ENCODE assay signal across 12 cellular contexts in genomic region chr16:398551-399277, GRCh38. TPM values are rescaled to one million over a fixed set of nuclear protein-coding genes. Genes with fewer than 3 reads are reported as not detected.
DNase-seq lines count a peak whose midpoint lies in the region; ATAC-seq, FAIRE-seq and TF ChIP-seq lines count a peak whose summit lies in the region.
"Had no signal": no experiment of that assay in that cellular context is flagged by ENCODE, and none has a peak within 500 bp of the region (broad histone marks: within the 10 kb centered on the region; RNA-seq: fewer than 3 reads in every experiment).

No MANE protein-coding gene starts in this region.

- H4K20me1 ChIP-seq in HepG2 (ENCODE audit: insufficient read depth, low read length) = no peaks in the 10 kb centered on the region

- intact Hi-C loops in HepG2 (cut with micrococcal nuclease; ENCODE audit: unreplicated experiment) (no loop called here), right lobe of liver (cut with DNase I) (loop anchor here in 1 of 2 donors (10.0 kb wide), 1 partner anchor 96 kb away; no protein-coding TSS in a partner anchor), vagina (cut with DNase I) (no loop called here)

- H3K27me3 ChIP-seq in HepG2 (ENCODE audit: control insufficient read depth in 1 of 2, insufficient read depth in 2 of 2, low read length in 2 of 2) (no peaks in the 10 kb centered on the region), right lobe of liver (no peaks in the 10 kb centered on the region), adipocyte (replicated peaks; ENCODE audit: control insufficient read depth, insufficient read depth, low read length) (no peaks in the 10 kb centered on the region), muscle layer of colon (ENCODE audit: control insufficient read depth in 1 of 2, insufficient read depth in 2 of 2, low read length in 2 of 2) (no peaks in the 10 kb centered on the region), vagina (no peaks in the 10 kb centered on the region)

- in situ Hi-C loops in HepG2 (cut with HindIII; ENCODE audit: extremely low pct_ligation_motif_present, low pct_unique_long_range_greater_than_20kb) = loop anchor here (5.0 kb wide), 1 partner anchor 99 kb away; no protein-coding TSS in a partner anchor

- H3K4me1 ChIP-seq in HepG2 (ENCODE audit: insufficient read depth, low read length) = peaks cover 50% of the 10 kb centered on the region
- peaks cover 0 to 18% (median 0%) of the 10 kb centered on the region in 4 donors for H3K4me1 ChIP-seq in right lobe of liver
- H3K4me1 ChIP-seq in adipocyte (ENCODE audit: control insufficient read depth, insufficient read depth, low read length) = peaks cover 27% of the 10 kb centered on the region
- H3K4me1 ChIP-seq in muscle layer of colon (ENCODE audit: insufficient read depth, low read length) = peaks cover 30% of the 10 kb centered on the region
- peaks cover 35% of the 10 kb centered on the region for H3K4me1 ChIP-seq in vagina

- POLR2A ChIA-PET in HepG2 (lab: Yijun Ruan, JAX) = interaction anchor here (0.9 to 1.8 kb wide), 6 partner anchors 15 to 190 kb away, joined by 3 to 7 read pairs (median 4); partner anchors contain the start of gene PGAP6

- TF ChIP-seq EP300 in HepG2 (IDR thresholded peaks at IDR 0.05; ENCODE audit: low read depth in 2 of 2, low read length in 2 of 2) = no peak; a peak in 1 of 4 replicates
- no peak for TF ChIP-seq EP300 in HepG2 (CRISPR knock-in tag; IDR thresholded peaks at IDR 0.05; ENCODE audit: borderline replicate concordance)

- peak overlapping the region; percentile 88 for H3K4me2 ChIP-seq in HepG2 (ENCODE audit: low read depth, low read length)

- no peak for TF ChIP-seq RAD21 in HepG2 (CRISPR knock-in tag; IDR thresholded peaks at IDR 0.05)

- DNase-seq in HepG2 (ENCODE audit: low spot score) = no peak
- DNase-seq in right lobe of liver = no peak
- no peak for DNase-seq in adipocyte (ENCODE audit: low read depth)
- no peak for DNase-seq in vagina (ENCODE audit: extremely low spot score in 2 of 2)
- no peak for DNase-seq in DMS79 treated with DMSO at 0.1 percent for 48 hours (lab: John Stamatoyannopoulos, UW)
- DNase-seq in NCI-H2107 (lab: John Stamatoyannopoulos, UW) = no peak
- DNase-seq: activated CD8-positive, alpha-beta memory T cell treated with anti-CD3 and anti-CD28 coated beads, Interleukin-2, amount 50 U/mL, for 4 hours; kidney glomerular epithelial cell; NCI-H2081 treated with DMSO at 0.1 percent for 48 hours; SIG-M5 had no signal

- no peak for ATAC-seq in HepG2
- no peak for ATAC-seq in right lobe of liver
- no peak for ATAC-seq in HG02571 (IDR thresholded peaks at IDR 0.05; ENCODE audit: unreplicated experiment)

- H3K9me3 ChIP-seq in HepG2 (ENCODE audit: low read length) = no peaks in the 10 kb centered on the region
- no peaks in the 10 kb centered on the region for H3K9me3 ChIP-seq in right lobe of liver
- H3K9me3 ChIP-seq in adipocyte (ENCODE audit: control insufficient read depth, low read length) = no peaks in the 10 kb centered on the region
- no peaks in the 10 kb centered on the region for H3K9me3 ChIP-seq in muscle layer of colon (ENCODE audit: low read length)
- no peaks in the 10 kb centered on the region for H3K9me3 ChIP-seq in vagina

- TF ChIP-seq CTCF in HepG2 (CRISPR knock-in tag; IDR thresholded peaks at IDR 0.05) (no peak), right lobe of liver (IDR thresholded peaks at IDR 0.05) (no peak), vagina (IDR thresholded peaks at IDR 0.05) (no peak)

- H2AFZ ChIP-seq in HepG2 (ENCODE audit: low read length) = no peak overlapping the region

- H3K9ac ChIP-seq in HepG2 (ENCODE audit: insufficient read depth, low read depth, low read length) (peak overlapping the region; percentile 69), adipocyte (ENCODE audit: low read length) (peak overlapping the region; percentile 71), muscle layer of colon (ENCODE audit: low read length) (peak overlapping the region; percentile 57)

- H3K79me2 ChIP-seq in HepG2 (ENCODE audit: insufficient read depth, low read length) = peaks cover 19% of the 10 kb centered on the region

- TF ChIP-seq POLR2A in HepG2 (IDR thresholded peaks at IDR 0.05; ENCODE audit: insufficient read depth in 1 of 2, low read depth in 2 of 2, low read length in 2 of 2) (no peak), right lobe of liver (IDR thresholded peaks at IDR 0.05) (no peak), vagina (IDR thresholded peaks at IDR 0.05) (no peak)

- peaks cover 0 to 4% of the 10 kb centered on the region in 2 experiments; a peak in 2 of 5 replicates for H3K36me3 ChIP-seq in HepG2 (replicated peaks in 1 of 2; ENCODE audit: control insufficient read depth in 1 of 2, insufficient read depth in 2 of 2, low read length in 2 of 2)
- no peaks in the 10 kb centered on the region for H3K36me3 ChIP-seq in right lobe of liver
- H3K36me3 ChIP-seq in adipocyte (ENCODE audit: control insufficient read depth, insufficient read depth, low read length, severe bottlenecking) = peaks cover 15% of the 10 kb centered on the region
- H3K36me3 ChIP-seq in muscle layer of colon (ENCODE audit: insufficient read depth, low read length) = peaks cover 5% of the 10 kb centered on the region
- no peaks in the 10 kb centered on the region for H3K36me3 ChIP-seq in vagina

- no peak for FAIRE-seq in HepG2 (lab: Jason Lieb, UNC)

- 93% methylated on average over 15 of the region's 23 CpGs for WGBS in HepG2 (ENCODE audit: low lambda C conversion rate)
- 80% methylated on average over 2 of the region's 23 CpGs for WGBS in right lobe of liver (ENCODE audit: insufficient coverage, low coverage, low lambda C conversion rate, missing lambda C conversion rate)

- H3K4me3 ChIP-seq in HepG2 (replicated peaks in 1 of 3; ENCODE audit: insufficient read depth in 1 of 3, low read depth in 2 of 3, low read length in 3 of 3) (peak overlapping the region in 1 of 3 experiments; percentile 70; a peak in 2 of 6 replicates), right lobe of liver (no peak overlapping the region), adipocyte (ENCODE audit: low read length) (peak overlapping the region; percentile 62), muscle layer of colon (ENCODE audit: low read depth in 1 of 2, low read length in 2 of 2) (peak overlapping the region in 1 of 2 donors; percentile 47), vagina (no peak overlapping the region)

- no TSS peak for BruUV-seq in HepG2 (replicated peaks; lab: Mats Ljungman, UMichigan)

- CTCF ChIA-PET in HepG2 (lab: Yijun Ruan, JAX; ENCODE audit: low intra/inter-chr PET ratio, low total read pairs) = no interaction called here

- H3K27ac ChIP-seq in HepG2 (ENCODE audit: extremely low read length, insufficient read depth, low read length) (peak overlapping the region; percentile 79), right lobe of liver (no peak overlapping the region), muscle layer of colon (ENCODE audit: low read depth, low read length) (peak overlapping the region; percentile 96), vagina (peak overlapping the region; percentile 79)

RNA-seq across cellular contexts. Expression of gene NME4, which starts 1.7 kb away (rescaled TPM):
- total RNA-seq in HepG2 (2016; rRNA removed; fragmentation: Illumina TruSeq; extraction: Trizol) = 82.8 and 121 TPM in 2 replicates
- total RNA-seq in HepG2 (2016; cell fraction: cytosol; rRNA removed; fragmentation: Illumina TruSeq; extraction: Trizol; ENCODE audit: low read depth) = 711 and 716 TPM in 2 replicates
- 79.6 and 119 TPM in 2 replicates for total RNA-seq in HepG2 (2016; cell fraction: insoluble cytoplasmic fraction; rRNA removed; fragmentation: Illumina TruSeq; extraction: Trizol)
- 463 and 513 TPM in 2 replicates for total RNA-seq in HepG2 (2016; cell fraction: membrane; rRNA removed; fragmentation: Illumina TruSeq; extraction: Trizol)
- 47.7 and 52.8 TPM in 2 replicates for total RNA-seq in HepG2 (2016; cell fraction: nucleus; rRNA removed; fragmentation: Illumina TruSeq; extraction: Trizol)
- 263 and 275 TPM in 2 replicates for polyA plus RNA-seq in HepG2 (2011; rRNA removed)
- polyA plus RNA-seq in HepG2 (2011; cell fraction: cytosol; rRNA removed) = 199 and 344 TPM in 2 replicates
- 245 and 274 TPM in 2 replicates for polyA plus RNA-seq in HepG2 (2011; cell fraction: nucleus; rRNA removed)
- polyA plus RNA-seq in HepG2 (2012) = 136 and 145 TPM in 2 replicates
- 1,773 and 1,829 TPM in 2 replicates for polyA plus RNA-seq in HepG2 (2016; cell fraction: cytosol; fragmentation: Illumina TruSeq; extraction: Trizol; ENCODE audit: low read depth)
- polyA plus RNA-seq in HepG2 (2016; cell fraction: insoluble cytoplasmic fraction; fragmentation: Illumina TruSeq; extraction: Trizol; ENCODE audit: low read depth) = 189 and 200 TPM in 2 replicates
- 997 and 1,012 TPM in 2 replicates for polyA plus RNA-seq in HepG2 (2016; cell fraction: membrane; fragmentation: Illumina TruSeq; extraction: Trizol; ENCODE audit: low read depth)
- polyA plus RNA-seq in HepG2 (2016; cell fraction: nucleus; fragmentation: Illumina TruSeq; extraction: Trizol; ENCODE audit: insufficient read depth, low read depth) = 195 and 217 TPM in 2 replicates
- polyA minus RNA-seq in HepG2 (2011; rRNA and poly(A)+ RNA removed; ENCODE audit: low replicate concordance) = 21.3 and 147 TPM in 2 replicates
- polyA minus RNA-seq in HepG2 (2011; cell fraction: cytosol; rRNA and poly(A)+ RNA removed) = 51.2 and 63.8 TPM in 2 replicates
- polyA minus RNA-seq in HepG2 (2011; cell fraction: nucleus; rRNA and poly(A)+ RNA removed) = 27.2 and 27.9 TPM in 2 replicates
- total RNA-seq in right lobe of liver = 10 to 100 TPM; 50.3 to 83.6 (median 61.0) TPM
- 88.6 TPM for total RNA-seq in vagina

RNA-seq across cellular contexts. Expression of gene DECR2, which starts 3.0 kb away (rescaled TPM):
- total RNA-seq in HepG2 (2016; rRNA removed; fragmentation: Illumina TruSeq; extraction: Trizol) (27.8 and 36.3 TPM in 2 replicates), right lobe of liver (100 to 1,000 TPM in 3 of 6 experiments, 10 to 100 TPM in 3; 73.6 to 169 (median 97.0) TPM), vagina (17.9 TPM)
- 22.1 and 28.4 TPM in 2 replicates for total RNA-seq in HepG2 (2016; cell fraction: cytosol; rRNA removed; fragmentation: Illumina TruSeq; extraction: Trizol; ENCODE audit: low read depth)
- 28.1 and 37.2 TPM in 2 replicates for total RNA-seq in HepG2 (2016; cell fraction: insoluble cytoplasmic fraction; rRNA removed; fragmentation: Illumina TruSeq; extraction: Trizol)
- total RNA-seq in HepG2 (2016; cell fraction: membrane; rRNA removed; fragmentation: Illumina TruSeq; extraction: Trizol) = 22.1 and 27.1 TPM in 2 replicates
- total RNA-seq in HepG2 (2016; cell fraction: nucleus; rRNA removed; fragmentation: Illumina TruSeq; extraction: Trizol) = 34.5 and 35.9 TPM in 2 replicates
- 44.6 and 51.2 TPM in 2 replicates for polyA plus RNA-seq in HepG2 (2011; rRNA removed)
- polyA plus RNA-seq in HepG2 (2011; cell fraction: cytosol; rRNA removed) = 29.5 and 53.6 TPM in 2 replicates
- 220 and 244 TPM in 2 replicates for polyA plus RNA-seq in HepG2 (2011; cell fraction: nucleus; rRNA removed)
- 22.1 and 23.1 TPM in 2 replicates for polyA plus RNA-seq in HepG2 (2012)
- polyA plus RNA-seq in HepG2 (2016; cell fraction: cytosol; fragmentation: Illumina TruSeq; extraction: Trizol; ENCODE audit: low read depth) = 13.3 and 15.1 TPM in 2 replicates
- 31.8 and 35.2 TPM in 2 replicates for polyA plus RNA-seq in HepG2 (2016; cell fraction: insoluble cytoplasmic fraction; fragmentation: Illumina TruSeq; extraction: Trizol; ENCODE audit: low read depth)
- 19.1 and 19.5 TPM in 2 replicates for polyA plus RNA-seq in HepG2 (2016; cell fraction: membrane; fragmentation: Illumina TruSeq; extraction: Trizol; ENCODE audit: low read depth)
- polyA plus RNA-seq in HepG2 (2016; cell fraction: nucleus; fragmentation: Illumina TruSeq; extraction: Trizol; ENCODE audit: insufficient read depth, low read depth) = 124 and 131 TPM in 2 replicates
- 15.9 and 53.9 TPM in 2 replicates for polyA minus RNA-seq in HepG2 (2011; rRNA and poly(A)+ RNA removed; ENCODE audit: low replicate concordance)
- 17.0 and 17.7 TPM in 2 replicates for polyA minus RNA-seq in HepG2 (2011; cell fraction: cytosol; rRNA and poly(A)+ RNA removed)
- 25.4 and 25.9 TPM in 2 replicates for polyA minus RNA-seq in HepG2 (2011; cell fraction: nucleus; rRNA and poly(A)+ RNA removed)

RNA-seq across cellular contexts. Expression of gene PGAP6, which starts 16.9 kb away (rescaled TPM):
- total RNA-seq in HepG2 (2016; rRNA removed; fragmentation: Illumina TruSeq; extraction: Trizol) = 33.7 and 52.7 TPM in 2 replicates
- 52.2 and 54.4 TPM in 2 replicates for total RNA-seq in HepG2 (2016; cell fraction: cytosol; rRNA removed; fragmentation: Illumina TruSeq; extraction: Trizol; ENCODE audit: low read depth)
- 27.1 and 52.1 TPM in 2 replicates for total RNA-seq in HepG2 (2016; cell fraction: insoluble cytoplasmic fraction; rRNA removed; fragmentation: Illumina TruSeq; extraction: Trizol)
- total RNA-seq in HepG2 (2016; cell fraction: membrane; rRNA removed; fragmentation: Illumina TruSeq; extraction: Trizol) = 108 and 112 TPM in 2 replicates
- 36.6 and 38.8 TPM in 2 replicates for total RNA-seq in HepG2 (2016; cell fraction: nucleus; rRNA removed; fragmentation: Illumina TruSeq; extraction: Trizol)
- polyA plus RNA-seq in HepG2 (2011; rRNA removed) = 136 and 192 TPM in 2 replicates
- polyA plus RNA-seq in HepG2 (2011; cell fraction: cytosol; rRNA removed) = 183 and 222 TPM in 2 replicates
- polyA plus RNA-seq in HepG2 (2011; cell fraction: nucleus; rRNA removed) = 308 and 324 TPM in 2 replicates
- 54.7 and 75.9 TPM in 2 replicates for polyA plus RNA-seq in HepG2 (2012)
- polyA plus RNA-seq in HepG2 (2016; cell fraction: cytosol; fragmentation: Illumina TruSeq; extraction: Trizol; ENCODE audit: low read depth) = 90.3 and 94.2 TPM in 2 replicates
- 43.3 and 54.7 TPM in 2 replicates for polyA plus RNA-seq in HepG2 (2016; cell fraction: insoluble cytoplasmic fraction; fragmentation: Illumina TruSeq; extraction: Trizol; ENCODE audit: low read depth)
- polyA plus RNA-seq in HepG2 (2016; cell fraction: membrane; fragmentation: Illumina TruSeq; extraction: Trizol; ENCODE audit: low read depth) = 117 and 127 TPM in 2 replicates
- 107 and 123 TPM in 2 replicates for polyA plus RNA-seq in HepG2 (2016; cell fraction: nucleus; fragmentation: Illumina TruSeq; extraction: Trizol; ENCODE audit: insufficient read depth, low read depth)
- polyA minus RNA-seq in HepG2 (2011; rRNA and poly(A)+ RNA removed; ENCODE audit: low replicate concordance) = 53.1 and 397 TPM in 2 replicates
- polyA minus RNA-seq in HepG2 (2011; cell fraction: cytosol; rRNA and poly(A)+ RNA removed) = 61.4 and 63.3 TPM in 2 replicates
- polyA minus RNA-seq in HepG2 (2011; cell fraction: nucleus; rRNA and poly(A)+ RNA removed) = 26.0 and 48.0 TPM in 2 replicates
- 10 to 100 TPM; 24.3 to 44.6 (median 28.0) TPM for total RNA-seq in right lobe of liver
- total RNA-seq in vagina = 38.3 TPM

RNA-seq across cellular contexts. Expression of gene RAB11FIP3, which starts 26.7 kb away (rescaled TPM):
- total RNA-seq in HepG2 (2016; rRNA removed; fragmentation: Illumina TruSeq; extraction: Trizol) (48.4 and 57.6 TPM in 2 replicates), right lobe of liver (10 to 100 TPM; 19.5 to 38.3 (median 25.5) TPM), vagina (36.6 TPM)
- 25.8 and 30.3 TPM in 2 replicates for total RNA-seq in HepG2 (2016; cell fraction: cytosol; rRNA removed; fragmentation: Illumina TruSeq; extraction: Trizol; ENCODE audit: low read depth)
- total RNA-seq in HepG2 (2016; cell fraction: insoluble cytoplasmic fraction; rRNA removed; fragmentation: Illumina TruSeq; extraction: Trizol) = 44.0 and 58.9 TPM in 2 replicates
- total RNA-seq in HepG2 (2016; cell fraction: membrane; rRNA removed; fragmentation: Illumina TruSeq; extraction: Trizol) = 40.2 and 41.5 TPM in 2 replicates
- 59.9 and 60.1 TPM in 2 replicates for total RNA-seq in HepG2 (2016; cell fraction: nucleus; rRNA removed; fragmentation: Illumina TruSeq; extraction: Trizol)
- polyA plus RNA-seq in HepG2 (2011; rRNA removed) = 34.3 and 42.9 TPM in 2 replicates
- 24.6 and 38.1 TPM in 2 replicates for polyA plus RNA-seq in HepG2 (2011; cell fraction: cytosol; rRNA removed)
- 166 and 200 TPM in 2 replicates for polyA plus RNA-seq in HepG2 (2011; cell fraction: nucleus; rRNA removed)
- 45.3 and 46.5 TPM in 2 replicates for polyA plus RNA-seq in HepG2 (2012)
- polyA plus RNA-seq in HepG2 (2016; cell fraction: cytosol; fragmentation: Illumina TruSeq; extraction: Trizol; ENCODE audit: low read depth) = 17.9 and 19.2 TPM in 2 replicates
- polyA plus RNA-seq in HepG2 (2016; cell fraction: insoluble cytoplasmic fraction; fragmentation: Illumina TruSeq; extraction: Trizol; ENCODE audit: low read depth) = 44.6 and 51.8 TPM in 2 replicates
- 28.0 and 28.9 TPM in 2 replicates for polyA plus RNA-seq in HepG2 (2016; cell fraction: membrane; fragmentation: Illumina TruSeq; extraction: Trizol; ENCODE audit: low read depth)
- polyA plus RNA-seq in HepG2 (2016; cell fraction: nucleus; fragmentation: Illumina TruSeq; extraction: Trizol; ENCODE audit: insufficient read depth, low read depth) = 144 and 150 TPM in 2 replicates
- polyA minus RNA-seq in HepG2 (2011; rRNA and poly(A)+ RNA removed; ENCODE audit: low replicate concordance) = 9.5 and 51.6 TPM in 2 replicates
- 18.2 and 21.5 TPM in 2 replicates for polyA minus RNA-seq in HepG2 (2011; cell fraction: cytosol; rRNA and poly(A)+ RNA removed)
- polyA minus RNA-seq in HepG2 (2011; cell fraction: nucleus; rRNA and poly(A)+ RNA removed) = 58.2 and 72.2 TPM in 2 replicates

RNA-seq across cellular contexts. Expression of gene MRPL28, which starts 28.4 kb away (rescaled TPM):
- total RNA-seq in HepG2 (2016; rRNA removed; fragmentation: Illumina TruSeq; extraction: Trizol) = 114 and 128 TPM in 2 replicates
- 30.5 and 32.3 TPM in 2 replicates for total RNA-seq in HepG2 (2016; cell fraction: cytosol; rRNA removed; fragmentation: Illumina TruSeq; extraction: Trizol; ENCODE audit: low read depth)
- 115 and 131 TPM in 2 replicates for total RNA-seq in HepG2 (2016; cell fraction: insoluble cytoplasmic fraction; rRNA removed; fragmentation: Illumina TruSeq; extraction: Trizol)
- 36.8 and 38.6 TPM in 2 replicates for total RNA-seq in HepG2 (2016; cell fraction: membrane; rRNA removed; fragmentation: Illumina TruSeq; extraction: Trizol)
- 35.6 and 38.6 TPM in 2 replicates for total RNA-seq in HepG2 (2016; cell fraction: nucleus; rRNA removed; fragmentation: Illumina TruSeq; extraction: Trizol)
- 121 and 135 TPM in 2 replicates for polyA plus RNA-seq in HepG2 (2011; rRNA removed)
- polyA plus RNA-seq in HepG2 (2011; cell fraction: cytosol; rRNA removed) = 141 and 211 TPM in 2 replicates
- polyA plus RNA-seq in HepG2 (2011; cell fraction: nucleus; rRNA removed) = 65.0 and 69.2 TPM in 2 replicates
- polyA plus RNA-seq in HepG2 (2012) = 50.0 and 56.2 TPM in 2 replicates
- polyA plus RNA-seq in HepG2 (2016; cell fraction: cytosol; fragmentation: Illumina TruSeq; extraction: Trizol; ENCODE audit: low read depth) = 35.7 and 36.6 TPM in 2 replicates
- polyA plus RNA-seq in HepG2 (2016; cell fraction: insoluble cytoplasmic fraction; fragmentation: Illumina TruSeq; extraction: Trizol; ENCODE audit: low read depth) = 162 and 166 TPM in 2 replicates
- polyA plus RNA-seq in HepG2 (2016; cell fraction: membrane; fragmentation: Illumina TruSeq; extraction: Trizol; ENCODE audit: low read depth) = 35.5 and 36.2 TPM in 2 replicates
- 85.4 and 90.0 TPM in 2 replicates for polyA plus RNA-seq in HepG2 (2016; cell fraction: nucleus; fragmentation: Illumina TruSeq; extraction: Trizol; ENCODE audit: insufficient read depth, low read depth)
- 51.3 and 73.8 TPM in 2 replicates for polyA minus RNA-seq in HepG2 (2011; rRNA and poly(A)+ RNA removed; ENCODE audit: low replicate concordance)
- 29.4 and 29.5 TPM in 2 replicates for polyA minus RNA-seq in HepG2 (2011; cell fraction: cytosol; rRNA and poly(A)+ RNA removed)
- polyA minus RNA-seq in HepG2 (2011; cell fraction: nucleus; rRNA and poly(A)+ RNA removed) = 10.2 and 13.2 TPM in 2 replicates
- total RNA-seq in right lobe of liver = 10 to 100 TPM; 29.9 to 64.7 (median 32.6) TPM
- 96.5 TPM for total RNA-seq in vagina

Comparison
In these comparisons a context has a peak if more than half of its experiments do, and no peak if none do; other contexts are left out.
1. H3K27ac ChIP-seq: peak in HepG2 (single experiment), muscle layer of colon (single experiment) and vagina (single experiment); none in right lobe of liver (0 of 3).
2. Peak in every context shown above with its lines, with median percentiles within 50 percentile points of each other: H3K9ac ChIP-seq.